ENCODE assay signal across 1 cellular context in genomic region chr15:67892559-67893377, GRCh38.
TF ChIP-seq lines count a peak whose summit lies in the region.

No MANE protein-coding gene starts in this region.

TF ChIP-seq in K562, 482 proteins besides CTCF, POLR2A, EP300 and RAD21 (continued from another document and continues in another):
- TF ChIP-seq, protein P1, sequence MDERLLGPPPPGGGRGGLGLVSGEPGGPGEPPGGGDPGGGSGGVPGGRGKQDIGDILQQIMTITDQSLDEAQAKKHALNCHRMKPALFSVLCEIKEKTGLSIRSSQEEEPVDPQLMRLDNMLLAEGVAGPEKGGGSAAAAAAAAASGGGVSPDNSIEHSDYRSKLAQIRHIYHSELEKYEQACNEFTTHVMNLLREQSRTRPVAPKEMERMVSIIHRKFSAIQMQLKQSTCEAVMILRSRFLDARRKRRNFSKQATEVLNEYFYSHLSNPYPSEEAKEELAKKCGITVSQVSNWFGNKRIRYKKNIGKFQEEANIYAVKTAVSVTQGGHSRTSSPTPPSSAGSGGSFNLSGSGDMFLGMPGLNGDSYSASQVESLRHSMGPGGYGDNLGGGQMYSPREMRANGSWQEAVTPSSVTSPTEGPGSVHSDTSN (CRISPR knock-in tag; IDR thresholded peaks at IDR 0.05; ENCODE audit: low read depth) = no peak
- TF ChIP-seq, protein P1 (tag; conservative IDR thresholded peaks at IDR 0.05; ENCODE audit: low read depth) = peak; percentile 95
- no peak for TF ChIP-seq TBP (optimal IDR thresholded peaks at IDR 0.05; ENCODE audit: low read depth, low read length)
- TF ChIP-seq, protein P2, sequence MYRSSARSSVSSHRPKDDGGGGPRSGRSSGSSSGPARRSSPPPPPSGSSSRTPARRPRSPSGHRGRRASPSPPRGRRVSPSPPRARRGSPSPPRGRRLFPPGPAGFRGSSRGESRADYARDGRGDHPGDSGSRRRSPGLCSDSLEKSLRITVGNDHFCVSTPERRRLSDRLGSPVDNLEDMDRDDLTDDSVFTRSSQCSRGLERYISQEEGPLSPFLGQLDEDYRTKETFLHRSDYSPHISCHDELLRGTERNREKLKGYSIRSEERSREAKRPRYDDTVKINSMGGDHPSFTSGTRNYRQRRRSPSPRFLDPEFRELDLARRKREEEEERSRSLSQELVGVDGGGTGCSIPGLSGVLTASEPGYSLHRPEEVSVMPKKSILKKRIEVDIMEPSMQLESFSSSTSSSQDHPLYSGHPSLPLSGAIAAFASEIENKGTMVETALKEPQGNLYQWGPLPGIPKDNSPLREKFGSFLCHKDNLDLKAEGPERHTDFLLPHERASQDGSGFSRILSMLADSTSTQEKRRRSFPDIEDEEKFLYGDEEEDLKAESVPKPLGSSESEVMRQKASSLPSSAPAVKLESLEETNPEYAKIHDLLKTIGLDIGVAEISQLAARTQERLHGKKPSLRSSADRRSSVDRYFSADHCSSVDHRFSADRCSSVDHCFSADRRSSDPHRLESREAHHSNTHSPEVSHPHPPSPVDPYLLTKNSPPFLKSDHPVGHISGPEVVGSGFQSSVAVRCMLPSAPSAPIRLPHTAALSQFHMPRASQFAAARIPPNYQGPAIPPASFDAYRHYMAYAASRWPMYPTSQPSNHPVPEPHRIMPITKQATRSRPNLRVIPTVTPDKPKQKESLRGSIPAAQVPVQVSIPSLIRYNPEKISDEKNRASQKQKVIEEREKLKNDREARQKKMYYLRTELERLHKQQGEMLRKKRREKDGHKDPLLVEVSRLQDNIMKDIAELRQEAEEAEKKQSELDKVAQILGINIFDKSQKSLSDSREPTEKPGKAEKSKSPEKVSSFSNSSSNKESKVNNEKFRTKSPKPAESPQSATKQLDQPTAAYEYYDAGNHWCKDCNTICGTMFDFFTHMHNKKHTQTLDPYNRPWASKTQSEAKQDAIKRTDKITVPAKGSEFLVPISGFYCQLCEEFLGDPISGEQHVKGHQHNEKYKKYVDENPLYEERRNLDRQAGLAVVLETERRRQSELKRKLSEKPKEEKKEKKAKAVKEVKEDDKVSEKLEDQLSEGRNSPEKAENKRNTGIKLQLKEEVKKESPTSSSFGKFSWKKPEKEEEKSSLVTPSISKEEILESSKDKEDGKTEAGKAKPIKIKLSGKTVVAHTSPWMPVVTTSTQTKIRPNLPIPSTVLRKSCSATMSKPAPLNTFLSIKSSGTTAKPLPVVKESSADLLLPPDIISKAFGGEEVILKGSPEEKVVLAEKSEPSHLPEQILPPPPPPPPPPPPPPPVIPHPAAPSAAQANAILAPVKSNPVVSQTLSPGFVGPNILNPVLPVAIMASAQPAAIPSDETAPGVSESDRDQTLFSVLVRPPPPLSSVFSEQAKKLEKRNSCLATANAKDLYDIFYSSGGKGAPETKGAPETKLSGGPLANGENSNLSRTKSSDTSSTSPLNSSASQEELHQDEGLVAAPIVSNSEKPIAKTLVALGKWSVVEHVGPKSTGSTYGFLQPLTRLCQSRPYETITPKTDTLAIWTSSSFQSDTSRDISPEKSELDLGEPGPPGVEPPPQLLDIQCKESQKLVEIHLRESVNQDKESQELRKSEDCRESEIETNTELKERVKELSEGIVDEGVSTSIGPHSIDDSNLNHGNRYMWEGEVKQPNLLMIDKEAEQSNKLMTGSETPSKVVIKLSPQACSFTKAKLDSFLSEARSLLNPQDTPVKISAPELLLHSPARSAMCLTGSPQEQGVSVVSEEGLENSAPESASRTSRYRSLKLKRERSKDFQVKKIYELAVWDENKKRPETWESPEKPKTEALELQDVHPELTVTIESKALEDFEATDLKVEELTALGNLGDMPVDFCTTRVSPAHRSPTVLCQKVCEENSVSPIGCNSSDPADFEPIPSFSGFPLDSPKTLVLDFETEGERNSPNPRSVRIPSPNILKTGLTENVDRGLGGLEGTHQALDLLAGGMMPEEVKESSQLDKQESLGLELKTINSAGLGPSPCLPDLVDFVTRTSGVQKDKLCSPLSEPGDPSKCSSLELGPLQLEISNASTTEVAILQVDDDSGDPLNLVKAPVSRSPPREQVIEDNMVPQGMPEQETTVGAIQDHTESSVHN (IDR thresholded peaks at IDR 0.05; ENCODE audit: borderline replicate concordance in 1 of 2, low read depth in 1 of 2) = no peak
- TF ChIP-seq CBX1 (IDR thresholded peaks at IDR 0.05; ENCODE audit: low read depth) = no peak
- TF ChIP-seq ZNF121 (CRISPR knock-in tag; conservative IDR thresholded peaks at IDR 0.05) = peak; percentile 87
- peak; percentile 68; the same call in 1 of the 2 replicates for TF ChIP-seq NFE2L1 (tag; IDR thresholded peaks at IDR 0.05; ENCODE audit: borderline replicate concordance, low read depth)
- no peak for TF ChIP-seq ZBTB7A (IDR thresholded peaks at IDR 0.05; ENCODE audit: borderline replicate concordance, control insufficient read depth, low read depth, low read length)
- no peak for TF ChIP-seq GATAD2B (IDR thresholded peaks at IDR 0.05; ENCODE audit: borderline replicate concordance)
- no peak for TF ChIP-seq CREB3L1 (IDR thresholded peaks at IDR 0.05; ENCODE audit: borderline replicate concordance, low read depth)
- no peak for TF ChIP-seq ASH1L (IDR thresholded peaks at IDR 0.05; ENCODE audit: borderline replicate concordance, low read depth, partially characterized antibody)
- peak; percentile 69 for TF ChIP-seq SMARCA4 (IDR thresholded peaks at IDR 0.05)
- no peak for TF ChIP-seq TRIM28 (IDR thresholded peaks at IDR 0.05)
- TF ChIP-seq ZNF644 (tag; IDR thresholded peaks at IDR 0.05; ENCODE audit: low read depth) = peak; percentile 77
- TF ChIP-seq FUS (optimal IDR thresholded peaks at IDR 0.05; ENCODE audit: low read depth, low read length) = no peak
- TF ChIP-seq ZNF586 (CRISPR knock-in tag; conservative IDR thresholded peaks at IDR 0.05) = no peak
- TF ChIP-seq, protein P3, sequence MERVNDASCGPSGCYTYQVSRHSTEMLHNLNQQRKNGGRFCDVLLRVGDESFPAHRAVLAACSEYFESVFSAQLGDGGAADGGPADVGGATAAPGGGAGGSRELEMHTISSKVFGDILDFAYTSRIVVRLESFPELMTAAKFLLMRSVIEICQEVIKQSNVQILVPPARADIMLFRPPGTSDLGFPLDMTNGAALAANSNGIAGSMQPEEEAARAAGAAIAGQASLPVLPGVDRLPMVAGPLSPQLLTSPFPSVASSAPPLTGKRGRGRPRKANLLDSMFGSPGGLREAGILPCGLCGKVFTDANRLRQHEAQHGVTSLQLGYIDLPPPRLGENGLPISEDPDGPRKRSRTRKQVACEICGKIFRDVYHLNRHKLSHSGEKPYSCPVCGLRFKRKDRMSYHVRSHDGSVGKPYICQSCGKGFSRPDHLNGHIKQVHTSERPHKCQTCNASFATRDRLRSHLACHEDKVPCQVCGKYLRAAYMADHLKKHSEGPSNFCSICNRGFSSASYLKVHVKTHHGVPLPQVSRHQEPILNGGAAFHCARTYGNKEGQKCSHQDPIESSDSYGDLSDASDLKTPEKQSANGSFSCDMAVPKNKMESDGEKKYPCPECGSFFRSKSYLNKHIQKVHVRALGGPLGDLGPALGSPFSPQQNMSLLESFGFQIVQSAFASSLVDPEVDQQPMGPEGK (CRISPR knock-in tag; IDR thresholded peaks at IDR 0.05; ENCODE audit: borderline replicate concordance) = no peak
- no peak for TF ChIP-seq ZNF584 (CRISPR knock-in tag; IDR thresholded peaks at IDR 0.05; ENCODE audit: low read depth)
- TF ChIP-seq DACH1 (IDR thresholded peaks at IDR 0.05; ENCODE audit: partially characterized antibody) = no peak
- TF ChIP-seq REST (CRISPR knock-in tag; IDR thresholded peaks at IDR 0.05; ENCODE audit: low read depth) = no peak
- TF ChIP-seq PCBP2 (IDR thresholded peaks at IDR 0.05; ENCODE audit: low read depth, low read length, poor library complexity, severe bottlenecking) = no peak
- 0 out of 2 replicates have a peak, but pooled peaks have one; percentile 16 for TF ChIP-seq SMAD4 (CRISPR knock-in tag; conservative IDR thresholded peaks at IDR 0.05)
- no peak for TF ChIP-seq ZNF592 (IDR thresholded peaks at IDR 0.05)
- TF ChIP-seq MCM7 (IDR thresholded peaks at IDR 0.05) = no peak
- TF ChIP-seq ZNF174 (CRISPR knock-in tag; IDR thresholded peaks at IDR 0.05) = no peak
- TF ChIP-seq, protein P4, sequence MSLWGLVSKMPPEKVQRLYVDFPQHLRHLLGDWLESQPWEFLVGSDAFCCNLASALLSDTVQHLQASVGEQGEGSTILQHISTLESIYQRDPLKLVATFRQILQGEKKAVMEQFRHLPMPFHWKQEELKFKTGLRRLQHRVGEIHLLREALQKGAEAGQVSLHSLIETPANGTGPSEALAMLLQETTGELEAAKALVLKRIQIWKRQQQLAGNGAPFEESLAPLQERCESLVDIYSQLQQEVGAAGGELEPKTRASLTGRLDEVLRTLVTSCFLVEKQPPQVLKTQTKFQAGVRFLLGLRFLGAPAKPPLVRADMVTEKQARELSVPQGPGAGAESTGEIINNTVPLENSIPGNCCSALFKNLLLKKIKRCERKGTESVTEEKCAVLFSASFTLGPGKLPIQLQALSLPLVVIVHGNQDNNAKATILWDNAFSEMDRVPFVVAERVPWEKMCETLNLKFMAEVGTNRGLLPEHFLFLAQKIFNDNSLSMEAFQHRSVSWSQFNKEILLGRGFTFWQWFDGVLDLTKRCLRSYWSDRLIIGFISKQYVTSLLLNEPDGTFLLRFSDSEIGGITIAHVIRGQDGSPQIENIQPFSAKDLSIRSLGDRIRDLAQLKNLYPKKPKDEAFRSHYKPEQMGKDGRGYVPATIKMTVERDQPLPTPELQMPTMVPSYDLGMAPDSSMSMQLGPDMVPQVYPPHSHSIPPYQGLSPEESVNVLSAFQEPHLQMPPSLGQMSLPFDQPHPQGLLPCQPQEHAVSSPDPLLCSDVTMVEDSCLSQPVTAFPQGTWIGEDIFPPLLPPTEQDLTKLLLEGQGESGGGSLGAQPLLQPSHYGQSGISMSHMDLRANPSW (CRISPR knock-in tag; IDR thresholded peaks at IDR 0.05) = no peak
- TF ChIP-seq BMI1 (IDR thresholded peaks at IDR 0.05; ENCODE audit: low read length) = no peak
- no peak for TF ChIP-seq ZNF830 (CRISPR knock-in tag; IDR thresholded peaks at IDR 0.05)
- TF ChIP-seq RFX7 (CRISPR knock-in tag; IDR thresholded peaks at IDR 0.05) = no peak
- no peak for TF ChIP-seq TGIF2 (CRISPR knock-in tag; IDR thresholded peaks at IDR 0.05)
- TF ChIP-seq STAT5A (IDR thresholded peaks at IDR 0.05; ENCODE audit: borderline replicate concordance, low read length) = no peak
- peak; percentile 78 for TF ChIP-seq ARID1B (IDR thresholded peaks at IDR 0.05)
